27 cellular contexts compared by ENCODE assay signal in genomic region chr4:165448700-165449099, GRCh38.
"Had no signal": no experiment of that assay in that cellular context is flagged by ENCODE, and none has a peak within 500 bp of the region (broad histone marks: within the 10 kb centered on the region; RNA-seq: fewer than 3 reads in every experiment).

No MANE protein-coding gene starts in this region.

- H3K4me3 Mint-ChIP-seq: activated CD4-positive, alpha-beta memory T cell treated with anti-CD3 and anti-CD28 coated beads for 36 hours; activated CD8-positive, alpha-beta memory T cell treated with anti-CD3 and anti-CD28 coated beads, Interleukin-2, amount 10 ng/mL, durations not matched to agents 7 days and 5 days; activated CD8-positive, alpha-beta T cell treated with anti-CD3 and anti-CD28 coated beads, Interleukin-2, amount 10 ng/mL, durations not matched to agents 7 days and 5 days; activated naive CD8-positive, alpha-beta T cell treated with anti-CD3 and anti-CD28 coated beads, Interleukin-2, amount 10 ng/mL, durations not matched to agents 7 days and 5 days; activated T-helper 1 cell treated with anti-CD3 and anti-CD28 coated beads, Interleukin-12 subunit alpha, Interleukin-12 subunit beta, Interleukin-2, Interleukin-4 antibody, amounts not matched to agents 30 ng/mL and 10 ng/mL and 1 ng/mL, durations not matched to agents 14 hours and 24 hours and 36 hours; central memory CD8-positive, alpha-beta T cell; effector memory CD8-positive, alpha-beta T cell had no signal

- ATAC-seq: activated CD8-positive, alpha-beta memory T cell treated with anti-CD3 and anti-CD28 coated beads, Interleukin-2, amount 10 ng/mL, durations not matched to agents 7 days and 5 days; effector memory CD8-positive, alpha-beta T cell; foreskin keratinocyte; gastrocnemius medialis; heart left ventricle had no signal

- H3K9me3 Mint-ChIP-seq: activated CD4-positive, alpha-beta memory T cell treated with anti-CD3 and anti-CD28 coated beads for 36 hours; activated naive CD8-positive, alpha-beta T cell treated with anti-CD3 and anti-CD28 coated beads, Interleukin-2, amount 10 ng/mL, durations not matched to agents 7 days and 5 days; activated T-helper 1 cell treated with anti-CD3 and anti-CD28 coated beads, Interleukin-12 subunit alpha, Interleukin-12 subunit beta, Interleukin-2, Interleukin-4 antibody, amounts not matched to agents 30 ng/mL and 10 ng/mL and 1 ng/mL, durations not matched to agents 14 hours and 24 hours and 36 hours; central memory CD8-positive, alpha-beta T cell; effector memory CD8-positive, alpha-beta T cell had no signal

- H3K4me1 Mint-ChIP-seq: central memory CD8-positive, alpha-beta T cell had no signal

- H3K36me3 Mint-ChIP-seq: activated CD4-positive, alpha-beta memory T cell treated with anti-CD3 and anti-CD28 coated beads for 36 hours; activated CD8-positive, alpha-beta memory T cell treated with anti-CD3 and anti-CD28 coated beads, Interleukin-2, amount 10 ng/mL, durations not matched to agents 7 days and 5 days; activated naive CD8-positive, alpha-beta T cell treated with anti-CD3 and anti-CD28 coated beads, Interleukin-2, amount 10 ng/mL, durations not matched to agents 7 days and 5 days had no signal

- H3K27me3 Mint-ChIP-seq: activated CD4-positive, alpha-beta memory T cell treated with anti-CD3 and anti-CD28 coated beads for 36 hours; central memory CD8-positive, alpha-beta T cell had no signal

- H3K27ac Mint-ChIP-seq: activated CD4-positive, alpha-beta memory T cell treated with anti-CD3 and anti-CD28 coated beads for 36 hours; activated CD8-positive, alpha-beta memory T cell treated with anti-CD3 and anti-CD28 coated beads, Interleukin-2, amount 10 ng/mL, durations not matched to agents 7 days and 5 days; activated CD8-positive, alpha-beta T cell treated with anti-CD3 and anti-CD28 coated beads, Interleukin-2, amount 10 ng/mL, durations not matched to agents 7 days and 5 days; activated naive CD8-positive, alpha-beta T cell treated with anti-CD3 and anti-CD28 coated beads, Interleukin-2, amount 10 ng/mL, durations not matched to agents 7 days and 5 days; activated T-helper 1 cell treated with anti-CD3 and anti-CD28 coated beads, Interleukin-12 subunit alpha, Interleukin-12 subunit beta, Interleukin-2, Interleukin-4 antibody, amounts not matched to agents 30 ng/mL and 10 ng/mL and 1 ng/mL, durations not matched to agents 14 hours and 24 hours and 36 hours; effector memory CD8-positive, alpha-beta T cell had no signal

- DNase-seq: activated CD4-positive, alpha-beta memory T cell treated with anti-CD3 and anti-CD28 coated beads for 36 hours; activated CD4-positive, alpha-beta T cell treated with anti-CD3 and anti-CD28 coated beads for 1 hour; activated CD4-positive, alpha-beta T cell treated with anti-CD3 and anti-CD28 coated beads for 4 hours; activated CD4-positive, alpha-beta T cell treated with anti-CD3 and anti-CD28 coated beads, Interleukin-2, amount 50 U/mL, for 1 hour; activated CD8-positive, alpha-beta memory T cell treated with anti-CD3 and anti-CD28 coated beads, Interleukin-2, amount 10 ng/mL, durations not matched to agents 7 days and 5 days; activated CD8-positive, alpha-beta memory T cell treated with anti-CD3 and anti-CD28 coated beads, Interleukin-2, amount 50 U/mL, for 4 hours; activated gamma-delta T cell; activated naive CD4-positive, alpha-beta T cell; activated naive CD4-positive, alpha-beta T cell treated with anti-CD3 and anti-CD28 coated beads, Interleukin-2, amount 50 U/mL, for 16 hours; activated naive CD8-positive, alpha-beta T cell treated with anti-CD3 and anti-CD28 coated beads, Interleukin-2, amount 10 ng/mL, durations not matched to agents 7 days and 5 days; activated T-cell treated with anti-CD3 and anti-CD28 coated beads, Interleukin-2, amount 50 U/mL, for 1 hour; activated T-cell treated with anti-CD3 and anti-CD28 coated beads, Interleukin-2, amount 50 U/mL, for 48 hours; amniotic stem cell; anterior cingulate cortex; brain microvascular endothelial cell; cortex of kidney; dermis blood vessel endothelial cell; effector CD4-positive, alpha-beta T cell; effector memory CD8-positive, alpha-beta T cell; erythroblast; foreskin keratinocyte; gastrocnemius medialis; glutamatergic neuron; heart left ventricle had no signal
